Comparison of ENCODE assay signal across 21 cellular contexts in the genomic region with DNA sequence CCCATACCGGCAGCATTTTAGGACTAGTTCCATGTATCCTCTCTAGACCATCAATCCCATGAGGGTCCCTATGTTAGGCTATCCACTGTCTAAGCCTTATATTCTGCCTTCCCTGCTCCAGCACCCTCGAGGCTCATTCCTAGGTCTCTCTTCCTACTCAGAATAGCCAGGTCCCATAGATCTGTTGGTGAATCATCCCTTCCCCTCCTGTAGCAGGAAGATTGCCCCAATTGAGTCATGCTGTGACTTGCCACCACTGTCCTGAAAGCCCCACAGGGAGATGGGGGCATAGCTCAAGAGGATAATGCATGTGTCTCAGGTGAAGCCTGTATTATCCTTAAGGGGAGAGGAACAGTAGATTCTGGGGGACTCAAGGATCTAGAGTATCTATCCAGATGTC.
DNase-seq lines count a peak whose midpoint lies in the region; ATAC-seq, FAIRE-seq and TF ChIP-seq lines count a peak whose summit lies in the region.
"Had no signal": no experiment of that assay in that cellular context is flagged by ENCODE, and none has a peak within 500 bp of the region (broad histone marks: within the 10 kb centered on the region; RNA-seq: fewer than 3 reads in every experiment).

No MANE protein-coding gene starts in this region.

- H3K27me3 Mint-ChIP-seq in CD4-positive, alpha-beta memory T cell, result peaks cover 2% of the 10 kb centered on the region in 2 donors

- no peaks in the 10 kb centered on the region for H3K9me1 ChIP-seq in K562 (ENCODE audit: control insufficient read depth, insufficient read depth, low read length)

- DNase-seq in K562 (ENCODE audit: extremely low read depth in 1 of 4, low spot score in 3 of 4), result no peak
- peak; percentile 90 for DNase-seq in bronchial epithelial cell (ENCODE audit: low read depth)
- peak in 1 of 2 donors; percentile 25 for DNase-seq in foreskin keratinocyte
- DNase-seq in putamen (ENCODE audit: low spot score), result no peak
- DNase-seq in CD4-positive, alpha-beta memory T cell, result no peak
- DNase-seq: ACHN; AML-193; CD4-positive, alpha-beta T cell; DMS153; DMS79; GDM1; GOT3; H7; HFFc6; IMR-90 had no signal

- H3K9me3 Mint-ChIP-seq in CD4-positive, alpha-beta memory T cell, result peaks cover 0 to 3% (median under 1%) of the 10 kb centered on the region in 8 donors
- H3K9me3 Mint-ChIP-seq: CD4-positive, alpha-beta T cell had no signal

- H2AFZ ChIP-seq in K562 (ENCODE audit: low read depth, low read length), result no peak overlapping the region

- 14% methylated on average over 2 of the region's 2 CpGs for WGBS in K562 (ENCODE audit: insufficient coverage, low coverage, missing lambda C conversion rate)

- H3K27me3 ChIP-seq in K562 (ENCODE audit: control insufficient read depth in 2 of 2, insufficient read depth in 2 of 2, low read length in 2 of 2) (no peaks in the 10 kb centered on the region), bronchial epithelial cell (ENCODE audit: control insufficient read depth, insufficient read depth, low read length) (no peaks in the 10 kb centered on the region), foreskin keratinocyte (no peaks in the 10 kb centered on the region)
- no peaks in the 10 kb centered on the region for H3K27me3 ChIP-seq in CD4-positive, alpha-beta memory T cell (ENCODE audit: insufficient read depth, low read length)

- no peak for TF ChIP-seq POLR2A in K562 (conservative IDR thresholded peaks at IDR 0.05)

- peaks cover 0 to 14% of the 10 kb centered on the region in 2 experiments; a peak in 2 of 5 replicates for H3K4me1 ChIP-seq in K562 (replicated peaks in 1 of 2; ENCODE audit: control insufficient read depth in 2 of 2, insufficient read depth in 2 of 2, low read length in 2 of 2)
- no peaks in the 10 kb centered on the region for H3K4me1 ChIP-seq in foreskin keratinocyte
- no peaks in the 10 kb centered on the region for H3K4me1 ChIP-seq in CD4-positive, alpha-beta memory T cell (ENCODE audit: insufficient read depth, low read length)

- intact Hi-C loops in K562 (cut with micrococcal nuclease), result no loop called here
- intact Hi-C loops in CD4-positive, alpha-beta memory T cell (cut with micrococcal nuclease), result no loop called here

- ATAC-seq in K562, result no peak
- ATAC-seq in foreskin keratinocyte, result peak; percentile 76
- ATAC-seq in GM19467 (IDR thresholded peaks at IDR 0.05; ENCODE audit: unreplicated experiment), result no peak
- ATAC-seq: HCT116 had no signal

- TF ChIP-seq CTCF in K562 (IDR thresholded peaks at IDR 0.05 in 2 of 3, conservative IDR thresholded peaks at IDR 0.05 in 1 of 3; ENCODE audit: insufficient read depth in 2 of 3, low read depth in 1 of 3, low read length in 3 of 3) (no peak), bronchial epithelial cell (IDR thresholded peaks at IDR 0.05; ENCODE audit: insufficient read depth, low read length, severe bottlenecking) (no peak), foreskin keratinocyte (conservative IDR thresholded peaks at IDR 0.05) (no peak)

- H3K27ac Mint-ChIP-seq in CD4-positive, alpha-beta memory T cell, result no peak overlapping the region
- H3K27ac Mint-ChIP-seq: CD4-positive, alpha-beta T cell; HFFc6 had no signal

- H4K20me1 ChIP-seq in K562 (replicated peaks; ENCODE audit: control insufficient read depth, insufficient read depth, low read length), result no peaks in the 10 kb centered on the region

- no peak for TF ChIP-seq RAD21 in K562 (CRISPR knock-in tag; conservative IDR thresholded peaks at IDR 0.05 in 1 of 2, IDR thresholded peaks at IDR 0.05 in 1 of 2)

- BruUV-seq in K562 (replicated peaks; lab: Mats Ljungman, UMichigan), result no TSS peak

- no peak overlapping the region for H3K4me3 Mint-ChIP-seq in CD4-positive, alpha-beta memory T cell
- H3K4me3 Mint-ChIP-seq: CD4-positive, alpha-beta T cell; HFFc6 had no signal

- POLR2A ChIA-PET in K562 (lab: Yijun Ruan, JAX), result no interaction called here
- POLR2A ChIA-PET in CD4-positive, alpha-beta memory T cell (lab: Charles Lee; ENCODE audit: partially characterized antibody), result no interaction called here

- no peak for TF ChIP-seq EP300 in K562 (IDR thresholded peaks at IDR 0.05; ENCODE audit: low read length)

- no peaks in the 10 kb centered on the region for H3K79me2 ChIP-seq in K562 (ENCODE audit: control insufficient read depth, insufficient read depth, low read length)

- FAIRE-seq in K562 (lab: Jason Lieb, UNC), result no peak
- FAIRE-seq in bronchial epithelial cell (lab: Jason Lieb, UNC), result no peak
- FAIRE-seq: A204.1, HTR-8/SVneo had no signal

- H3K9me3 ChIP-seq in K562 (replicated peaks; ENCODE audit: control insufficient read depth, insufficient read depth, low read depth, low read length), result no peaks in the 10 kb centered on the region
- no peaks in the 10 kb centered on the region for H3K9me3 ChIP-seq in CD4-positive, alpha-beta memory T cell (ENCODE audit: control insufficient read depth in 1 of 2, low read length in 2 of 2)

- no peaks in the 10 kb centered on the region for H3K36me3 ChIP-seq in K562 (ENCODE audit: control insufficient read depth, insufficient read depth, low read length)
- no peaks in the 10 kb centered on the region for H3K36me3 ChIP-seq in bronchial epithelial cell (ENCODE audit: control insufficient read depth, insufficient read depth, low read length)
- H3K36me3 ChIP-seq in CD4-positive, alpha-beta memory T cell (ENCODE audit: insufficient read depth, low read length), result no peaks in the 10 kb centered on the region

- no peaks in the 10 kb centered on the region for H3K4me1 Mint-ChIP-seq in CD4-positive, alpha-beta memory T cell

- H3K36me3 Mint-ChIP-seq in CD4-positive, alpha-beta memory T cell, result no peaks in the 10 kb centered on the region

- CTCF ChIA-PET in K562 (lab: Yijun Ruan, JAX; ENCODE audit: low intra/inter-chr PET ratio), result no interaction called here
- CTCF ChIA-PET in CD4-positive, alpha-beta memory T cell (lab: Charles Lee; ENCODE audit: partially characterized antibody), result no interaction called here

- no peak overlapping the region for H3K4me2 ChIP-seq in K562 (ENCODE audit: insufficient read depth, low read length)

- in situ Hi-C loops in K562 (cut with MboI), result no loop called here

- H3K4me3 ChIP-seq in K562 (no peak overlapping the region), bronchial epithelial cell (ENCODE audit: low read depth, low read length) (no peak overlapping the region)
- H3K4me3 ChIP-seq in CD4-positive, alpha-beta memory T cell (ENCODE audit: low read length in 2 of 2), result no peak overlapping the region

- no peak overlapping the region for H3K9ac ChIP-seq in K562 (ENCODE audit: insufficient read depth in 1 of 2, low read depth in 2 of 2, low read length in 2 of 2)

- H3K27ac ChIP-seq in K562 (ENCODE audit: extremely low read depth, low read depth, low read length) (no peak overlapping the region), foreskin keratinocyte (no peak overlapping the region)
- H3K27ac ChIP-seq in CD4-positive, alpha-beta memory T cell (ENCODE audit: low read depth, low read length), result no peak overlapping the region
- H3K27ac ChIP-seq: C4-2B, HL-60 had no signal

TF ChIP-seq in K562, 482 proteins besides CTCF, POLR2A, EP300 and RAD21:
- TF ChIP-seq XRCC4 (IDR thresholded peaks at IDR 0.05; ENCODE audit: extremely low read depth, insufficient read depth, insufficient read length), result no peak
- TF ChIP-seq, protein P1, sequence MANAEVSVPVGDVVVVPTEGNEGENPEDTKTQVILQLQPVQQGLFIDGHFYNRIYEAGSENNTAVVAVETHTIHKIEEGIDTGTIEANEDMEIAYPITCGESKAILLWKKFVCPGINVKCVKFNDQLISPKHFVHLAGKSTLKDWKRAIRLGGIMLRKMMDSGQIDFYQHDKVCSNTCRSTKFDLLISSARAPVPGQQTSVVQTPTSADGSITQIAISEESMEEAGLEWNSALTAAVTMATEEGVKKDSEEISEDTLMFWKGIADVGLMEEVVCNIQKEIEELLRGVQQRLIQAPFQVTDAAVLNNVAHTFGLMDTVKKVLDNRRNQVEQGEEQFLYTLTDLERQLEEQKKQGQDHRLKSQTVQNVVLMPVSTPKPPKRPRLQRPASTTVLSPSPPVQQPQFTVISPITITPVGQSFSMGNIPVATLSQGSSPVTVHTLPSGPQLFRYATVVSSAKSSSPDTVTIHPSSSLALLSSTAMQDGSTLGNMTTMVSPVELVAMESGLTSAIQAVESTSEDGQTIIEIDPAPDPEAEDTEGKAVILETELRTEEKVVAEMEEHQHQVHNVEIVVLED (CRISPR knock-in tag; IDR thresholded peaks at IDR 0.05), result no peak
- TF ChIP-seq CHD2 (IDR thresholded peaks at IDR 0.05; ENCODE audit: low read depth, low read length), result no peak
- peak; percentile 59 for TF ChIP-seq FOSL1 (tag; conservative IDR thresholded peaks at IDR 0.05)
- TF ChIP-seq, protein P2, sequence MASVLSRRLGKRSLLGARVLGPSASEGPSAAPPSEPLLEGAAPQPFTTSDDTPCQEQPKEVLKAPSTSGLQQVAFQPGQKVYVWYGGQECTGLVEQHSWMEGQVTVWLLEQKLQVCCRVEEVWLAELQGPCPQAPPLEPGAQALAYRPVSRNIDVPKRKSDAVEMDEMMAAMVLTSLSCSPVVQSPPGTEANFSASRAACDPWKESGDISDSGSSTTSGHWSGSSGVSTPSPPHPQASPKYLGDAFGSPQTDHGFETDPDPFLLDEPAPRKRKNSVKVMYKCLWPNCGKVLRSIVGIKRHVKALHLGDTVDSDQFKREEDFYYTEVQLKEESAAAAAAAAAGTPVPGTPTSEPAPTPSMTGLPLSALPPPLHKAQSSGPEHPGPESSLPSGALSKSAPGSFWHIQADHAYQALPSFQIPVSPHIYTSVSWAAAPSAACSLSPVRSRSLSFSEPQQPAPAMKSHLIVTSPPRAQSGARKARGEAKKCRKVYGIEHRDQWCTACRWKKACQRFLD (CRISPR knock-in tag; IDR thresholded peaks at IDR 0.05), result no peak
- TF ChIP-seq CREB1 (IDR thresholded peaks at IDR 0.05), result no peak
- TF ChIP-seq CREB1 (CRISPR knock-in tag; IDR thresholded peaks at IDR 0.05), result no peak
- no peak for TF ChIP-seq PML (IDR thresholded peaks at IDR 0.05; ENCODE audit: low read length)
